15 cellular contexts compared by ENCODE assay signal in the genomic region with DNA sequence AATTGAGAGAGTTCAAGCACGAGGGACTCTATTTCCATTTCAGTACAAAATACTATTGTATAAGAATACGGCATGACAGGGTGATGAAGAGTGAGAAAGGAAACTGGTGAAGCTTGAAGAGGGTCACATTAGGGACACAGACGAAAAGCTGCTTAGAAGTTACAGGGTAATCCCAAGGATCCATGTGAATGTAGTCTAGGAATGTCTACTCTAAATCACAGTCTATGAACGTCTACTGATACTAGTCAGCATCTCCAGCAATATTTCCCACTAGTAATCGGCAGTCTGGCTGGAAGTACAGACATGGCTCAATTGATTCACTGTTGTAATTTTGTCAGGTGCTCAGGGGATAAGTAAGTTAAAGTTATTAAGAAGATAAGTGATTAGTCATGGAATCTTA.
A peak's percentile ranks its signal among the peaks of the same experiment; 100 is the strongest.
DNase-seq lines count a peak whose midpoint lies in the region; ATAC-seq and TF ChIP-seq lines count a peak whose summit lies in the region.
"Had no signal": no experiment of that assay in that cellular context is flagged by ENCODE, and none has a peak within 500 bp of the region (broad histone marks: within the 10 kb centered on the region; RNA-seq: fewer than 3 reads in every experiment).

No MANE protein-coding gene starts in this region.

- ATAC-seq in memory B cell (ENCODE audit: low read depth), result no peak
- ATAC-seq in stimulated activated effector memory CD8-positive, alpha-beta T cell treated with anti-CD3 and anti-CD28 coated beads, Interleukin-12 subunit alpha, Interleukin-12 subunit beta, amount 100 ng/mL, for 72 hours, result no peak
- no peak for ATAC-seq in lower lobe of right lung
- ATAC-seq in HG03469 (IDR thresholded peaks at IDR 0.05; ENCODE audit: unreplicated experiment), result no peak
- ATAC-seq: Right ventricle myocardium inferior had no signal

- no peaks in the 10 kb centered on the region for H3K9me3 ChIP-seq in lower lobe of right lung
- H3K9me3 ChIP-seq: Peyer's patch had no signal

- H3K4me3 ChIP-seq in lower lobe of right lung, result no peak overlapping the region
- H3K4me3 ChIP-seq: BLaER1 treated with 17β-estradiol and CSF1 and Interleukin-3, amounts not matched to agents 10 nM and 100 nM; Peyer's patch had no signal

- H3K4me3 Mint-ChIP-seq in activated naive CD4-positive, alpha-beta T cell treated with anti-CD3 and anti-CD28 coated beads, Interleukin-2, amount 50 U/mL, for 24 hours, result no peak overlapping the region
- H3K4me3 Mint-ChIP-seq in memory B cell, result no peak overlapping the region
- H3K4me3 Mint-ChIP-seq in stimulated activated effector memory CD8-positive, alpha-beta T cell treated with anti-CD3 and anti-CD28 coated beads, Interleukin-12 subunit alpha, Interleukin-12 subunit beta, amount 100 ng/mL, for 72 hours, result no peak overlapping the region

- peaks cover 9% of the 10 kb centered on the region for H3K4me1 ChIP-seq in lower lobe of right lung
- H3K4me1 ChIP-seq: BLaER1 treated with 17β-estradiol and CSF1 and Interleukin-3, amounts not matched to agents 10 nM and 100 nM; Peyer's patch had no signal

- no peak overlapping the region for H3K27ac ChIP-seq in lower lobe of right lung
- H3K27ac ChIP-seq: BLaER1 treated with 17β-estradiol and CSF1 and Interleukin-3, amounts not matched to agents 10 nM and 100 nM; Peyer's patch had no signal

- peaks cover 25% of the 10 kb centered on the region for H3K36me3 Mint-ChIP-seq in activated naive CD4-positive, alpha-beta T cell treated with anti-CD3 and anti-CD28 coated beads, Interleukin-2, amount 50 U/mL, for 24 hours
- peaks cover 22% of the 10 kb centered on the region for H3K36me3 Mint-ChIP-seq in memory B cell
- H3K36me3 Mint-ChIP-seq in stimulated activated effector memory CD8-positive, alpha-beta T cell treated with anti-CD3 and anti-CD28 coated beads, Interleukin-12 subunit alpha, Interleukin-12 subunit beta, amount 100 ng/mL, for 72 hours, result peaks cover 24% of the 10 kb centered on the region

- H3K27me3 ChIP-seq in lower lobe of right lung (ENCODE audit: low read depth), result no peaks in the 10 kb centered on the region
- H3K27me3 ChIP-seq: BLaER1 treated with 17β-estradiol and CSF1 and Interleukin-3, amounts not matched to agents 10 nM and 100 nM; Peyer's patch had no signal

- H3K36me3 ChIP-seq in lower lobe of right lung, result no peaks in the 10 kb centered on the region

- H3K27ac Mint-ChIP-seq in activated naive CD4-positive, alpha-beta T cell treated with anti-CD3 and anti-CD28 coated beads, Interleukin-2, amount 50 U/mL, for 24 hours, result peak overlapping the region; percentile 3
- peak overlapping the region; percentile 2 for H3K27ac Mint-ChIP-seq in memory B cell
- H3K27ac Mint-ChIP-seq in stimulated activated effector memory CD8-positive, alpha-beta T cell treated with anti-CD3 and anti-CD28 coated beads, Interleukin-12 subunit alpha, Interleukin-12 subunit beta, amount 100 ng/mL, for 72 hours, result peak overlapping the region; percentile 2

- H3K27me3 Mint-ChIP-seq in activated naive CD4-positive, alpha-beta T cell treated with anti-CD3 and anti-CD28 coated beads, Interleukin-2, amount 50 U/mL, for 24 hours, result no peaks in the 10 kb centered on the region
- H3K27me3 Mint-ChIP-seq in memory B cell, result no peaks in the 10 kb centered on the region

- DNase-seq in activated naive CD4-positive, alpha-beta T cell treated with anti-CD3 and anti-CD28 coated beads, Interleukin-2, amount 50 U/mL, for 16 hours, result no peak
- peak; percentile 21 for DNase-seq in amniotic epithelial cell (ENCODE audit: low read depth)
- DNase-seq in memory B cell (ENCODE audit: low spot score in 2 of 2), result no peak
- DNase-seq in stimulated activated effector memory CD8-positive, alpha-beta T cell treated with anti-CD3 and anti-CD28 coated beads, Interleukin-12 subunit alpha, Interleukin-12 subunit beta, amount 100 ng/mL, for 72 hours (ENCODE audit: low spot score in 2 of 2), result no peak
- DNase-seq in lower lobe of right lung, result no peak
- DNase-seq in SHP77 treated with DMSO at 0.1 percent for 48 hours (lab: John Stamatoyannopoulos, UW), result no peak
- DNase-seq: H7, NCI-H1092, NCI-H146, NCI-H510A treated with DMSO at 0.1 percent for 48 hours, Peyer's patch had no signal

- TF ChIP-seq CTCF in lower lobe of right lung (IDR thresholded peaks at IDR 0.05), result no peak

- H3K4me1 Mint-ChIP-seq in activated naive CD4-positive, alpha-beta T cell treated with anti-CD3 and anti-CD28 coated beads, Interleukin-2, amount 50 U/mL, for 24 hours, result peaks cover 14% of the 10 kb centered on the region
- H3K4me1 Mint-ChIP-seq in memory B cell, result peaks cover 8% of the 10 kb centered on the region
- peaks cover 23% of the 10 kb centered on the region for H3K4me1 Mint-ChIP-seq in stimulated activated effector memory CD8-positive, alpha-beta T cell treated with anti-CD3 and anti-CD28 coated beads, Interleukin-12 subunit alpha, Interleukin-12 subunit beta, amount 100 ng/mL, for 72 hours

- intact Hi-C loops in lower lobe of right lung (cut with DNase I), result no loop called here

- H3K9me3 Mint-ChIP-seq in activated naive CD4-positive, alpha-beta T cell treated with anti-CD3 and anti-CD28 coated beads, Interleukin-2, amount 50 U/mL, for 24 hours, result no peaks in the 10 kb centered on the region
- H3K9me3 Mint-ChIP-seq in memory B cell, result peaks cover 2% of the 10 kb centered on the region
- H3K9me3 Mint-ChIP-seq in stimulated activated effector memory CD8-positive, alpha-beta T cell treated with anti-CD3 and anti-CD28 coated beads, Interleukin-12 subunit alpha, Interleukin-12 subunit beta, amount 100 ng/mL, for 72 hours, result no peaks in the 10 kb centered on the region
